In the genomic region with DNA sequence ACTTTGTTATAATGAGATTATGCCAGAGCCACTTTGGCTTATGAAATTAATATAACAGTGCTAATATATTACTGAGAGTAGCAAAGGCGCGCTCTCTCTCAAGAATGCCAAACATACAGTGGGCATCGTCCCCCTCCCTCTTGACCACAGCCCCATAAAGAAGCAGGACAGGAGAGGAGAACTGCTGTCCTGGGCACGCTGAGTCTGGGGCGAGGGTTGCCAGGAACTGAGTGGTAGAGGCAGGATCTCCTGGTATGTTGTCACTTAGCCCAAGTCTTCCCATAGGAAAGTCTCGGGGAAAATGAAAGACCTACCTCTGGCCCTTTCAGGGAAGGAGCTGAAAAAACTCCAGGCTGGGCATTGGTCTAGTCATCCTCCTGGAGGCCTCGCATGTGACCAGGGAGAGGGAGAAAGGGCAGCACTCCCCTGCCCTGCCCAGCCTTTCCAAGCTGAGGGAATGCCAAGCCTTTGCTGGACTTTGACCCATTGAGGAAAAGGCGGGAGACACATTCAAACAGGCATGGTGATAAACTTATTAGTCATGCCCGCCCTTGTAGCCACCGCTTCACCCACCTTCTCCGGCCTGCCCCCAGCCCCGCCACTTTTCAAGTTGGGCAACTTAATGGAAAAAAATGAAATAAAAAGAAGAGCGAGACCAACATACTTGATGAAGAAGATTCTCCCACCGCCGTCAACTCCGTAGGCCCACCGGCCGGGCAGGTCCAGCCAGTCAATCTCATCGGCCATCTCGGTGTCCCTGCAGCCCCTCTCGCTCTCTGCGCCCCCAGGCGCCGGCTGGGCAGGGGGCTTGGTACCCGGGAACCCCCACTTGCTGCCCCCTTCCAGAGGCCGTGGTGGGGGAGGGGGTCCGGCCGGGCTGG, we compare ENCODE assay signal across 9 cellular contexts. TPM values are rescaled to one million over a fixed set of nuclear protein-coding genes. Genes with fewer than 3 reads are reported as not detected.
DNase-seq lines count a peak whose midpoint lies in the region; FAIRE-seq and TF ChIP-seq lines count a peak whose summit lies in the region.
"Had no signal": no experiment of that assay in that cellular context is flagged by ENCODE, and none has a peak within 500 bp of the region (broad histone marks: within the 10 kb centered on the region; RNA-seq: fewer than 3 reads in every experiment).

No MANE protein-coding gene starts in this region.

- DNase-seq in CD8-positive, alpha-beta memory T cell, result no peak
- DNase-seq in RCC 7860 (ENCODE audit: low spot score) (peak; percentile 92), glomerular visceral epithelial cell (ENCODE audit: extremely low spot score) (peak; percentile 79), osteocyte (ENCODE audit: extremely low spot score, unreplicated experiment) (no peak), COR-L47 (lab: John Stamatoyannopoulos, UW) (no peak), dedifferentiated amniotic fluid mesenchymal stem cell (ENCODE audit: extremely low spot score) (no peak)
- DNase-seq in stimulated activated CD4-positive, alpha-beta T cell treated with anti-CD3 and anti-CD28 coated beads, Interleukin-4, amount 100 ng/mL, for 4 hours, result no peak
- DNase-seq in activated CD4-positive, CD25-positive, alpha-beta regulatory T cell (lab: John Stamatoyannopoulos, UW), result no peak

- H3K27me3 Mint-ChIP-seq in CD8-positive, alpha-beta memory T cell, result peaks cover 10% of the 10 kb centered on the region in 2 donors
- H3K27me3 Mint-ChIP-seq in osteocyte (ENCODE audit: unreplicated experiment), result peaks cover 55% of the 10 kb centered on the region

- no peaks in the 10 kb centered on the region for H3K36me3 ChIP-seq in CD8-positive, alpha-beta memory T cell (ENCODE audit: insufficient read depth, low read length)
- H3K36me3 ChIP-seq: SJSA1 had no signal

- no peak overlapping the region for H3K27ac ChIP-seq in CD8-positive, alpha-beta memory T cell (ENCODE audit: low read depth, low read length)
- H3K27ac ChIP-seq: SJSA1 had no signal

- peak overlapping the region in 2 of 8 donors; percentile 21 to 64 for H3K27ac Mint-ChIP-seq in CD8-positive, alpha-beta memory T cell
- H3K27ac Mint-ChIP-seq in osteocyte (ENCODE audit: unreplicated experiment), result no peak overlapping the region

- H3K4me3 ChIP-seq in CD8-positive, alpha-beta memory T cell (ENCODE audit: low read length), result no peak overlapping the region
- H3K4me3 ChIP-seq: SJSA1 had no signal

- H3K4me3 Mint-ChIP-seq in CD8-positive, alpha-beta memory T cell, result peak overlapping the region; percentile 71 to 89 (median 77)
- H3K4me3 Mint-ChIP-seq in osteocyte (ENCODE audit: unreplicated experiment), result peak overlapping the region; percentile 56

- H3K36me3 Mint-ChIP-seq in CD8-positive, alpha-beta memory T cell, result no peaks in the 10 kb centered on the region
- H3K36me3 Mint-ChIP-seq in osteocyte (ENCODE audit: unreplicated experiment), result no peaks in the 10 kb centered on the region

- CTCF ChIA-PET in CD8-positive, alpha-beta memory T cell (lab: Charles Lee), result interaction anchor here (1.1 to 3.8 kb wide), 3 partner anchors 14 to 40 kb away, joined by 4 to 18 read pairs (median 18); no protein-coding TSS in a partner anchor

- H3K9me3 ChIP-seq in CD8-positive, alpha-beta memory T cell (ENCODE audit: low read length), result no peaks in the 10 kb centered on the region
- H3K9me3 ChIP-seq: SJSA1 had no signal

- peaks cover 4% of the 10 kb centered on the region for H3K4me1 ChIP-seq in CD8-positive, alpha-beta memory T cell (ENCODE audit: insufficient read depth, low read length)

- H3K9me3 Mint-ChIP-seq in CD8-positive, alpha-beta memory T cell, result no peaks in the 10 kb centered on the region
- H3K9me3 Mint-ChIP-seq in osteocyte (ENCODE audit: unreplicated experiment), result no peaks in the 10 kb centered on the region

- no peak for TF ChIP-seq CTCF in osteocyte (IDR thresholded peaks at IDR 0.05)

- no peaks in the 10 kb centered on the region for H3K27me3 ChIP-seq in CD8-positive, alpha-beta memory T cell (ENCODE audit: insufficient read depth, low read length, poor library complexity, severe bottlenecking)

- POLR2A ChIA-PET in CD8-positive, alpha-beta memory T cell (lab: Charles Lee), result no interaction called here

- peaks cover 12 to 17% (median 13%) of the 10 kb centered on the region in 3 donors for H3K4me1 Mint-ChIP-seq in CD8-positive, alpha-beta memory T cell
- peaks cover 10% of the 10 kb centered on the region for H3K4me1 Mint-ChIP-seq in osteocyte (ENCODE audit: unreplicated experiment)

- FAIRE-seq in RCC 7860 (lab: Jason Lieb, UNC), result peak; percentile 88

RNA-seq across cellular contexts. Expression of a gene that starts 17.4 kb away (rescaled TPM):
- under 1 TPM; 0.09 to 0.13 TPM for total RNA-seq in CD8-positive, alpha-beta memory T cell
- polyA plus RNA-seq in CD8-positive, alpha-beta memory T cell, result not detected
- total RNA-seq in osteocyte, result 0.24 and 0.26 TPM in 2 replicates

RNA-seq across cellular contexts. Expression of a gene that starts 34.5 kb away (rescaled TPM):
- 10 to 100 TPM; 80.4 to 82.7 TPM for total RNA-seq in CD8-positive, alpha-beta memory T cell
- polyA plus RNA-seq in CD8-positive, alpha-beta memory T cell, result 22.3 TPM
- total RNA-seq in osteocyte, result 46.1 and 47.4 TPM in 2 replicates

Comparison
In these comparisons a context has a peak if more than half of its experiments do, and no peak if none do; other contexts are left out.
1. DNase-seq: peak in RCC 7860 (single experiment) and glomerular visceral epithelial cell (single experiment); none in CD8-positive, alpha-beta memory T cell (0 of 5), osteocyte (single experiment), COR-L47 (single experiment), dedifferentiated amniotic fluid mesenchymal stem cell (single experiment), stimulated activated CD4-positive, alpha-beta T cell treated with anti-CD3 and anti-CD28 coated beads, Interleukin-4, amount 100 ng/mL, for 4 hours (0 of 2) and activated CD4-positive, CD25-positive, alpha-beta regulatory T cell (0 of 4).